ENCODE assay signal across 8 cellular contexts in the genomic region with DNA sequence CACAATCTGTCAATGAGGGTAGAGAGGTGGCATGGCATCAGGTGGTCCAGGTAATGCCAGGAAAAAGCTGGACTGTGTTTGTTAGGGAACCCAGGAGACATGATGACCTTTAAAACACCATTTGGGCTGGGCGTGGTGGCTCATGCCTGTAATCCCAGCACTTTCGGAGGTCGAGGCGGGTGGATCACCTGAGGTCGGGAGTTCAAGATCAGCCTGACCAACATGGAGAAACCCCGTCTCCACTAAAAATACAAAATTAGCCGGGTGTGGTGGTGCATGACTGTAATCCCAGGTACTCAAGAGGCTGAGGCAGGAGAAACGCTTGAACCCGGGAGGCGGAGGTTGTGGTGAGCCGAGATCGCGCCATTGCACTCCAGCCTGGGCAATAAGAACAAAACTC. TPM values are rescaled to one million over a fixed set of nuclear protein-coding genes. Genes with fewer than 3 reads are reported as not detected.
DNase-seq lines count a peak whose midpoint lies in the region; TF ChIP-seq lines count a peak whose summit lies in the region.
"Not testable (repeated sequence)": the region's sequence is repeated elsewhere in the genome, so short reads cannot be mapped to it uniquely, and the experiment has no call there.

No MANE protein-coding gene starts in this region.

- H3K36me3 Mint-ChIP-seq in Caco-2 (ENCODE audit: insufficient read depth, unreplicated experiment) (peaks cover 73% of the 10 kb centered on the region), neural progenitor cell (peaks cover 12% of the 10 kb centered on the region)
- peaks cover 30% of the 10 kb centered on the region for H3K36me3 Mint-ChIP-seq in T-helper 2 cell treated with Interferon-gamma antibody and Interleukin-4, amounts not matched to agents 5 μg/mL and 100 μg/mL, for 36 hours (ENCODE audit: low read depth)
- H3K36me3 Mint-ChIP-seq in activated T-helper 1 cell treated with anti-CD3 and anti-CD28 coated beads, Interleukin-12 subunit alpha, Interleukin-12 subunit beta, Interleukin-2, Interleukin-4 antibody, amounts not matched to agents 30 ng/mL and 10 ng/mL and 1 ng/mL, durations not matched to agents 14 hours and 24 hours and 36 hours (ENCODE audit: low read depth), result peaks cover 17% of the 10 kb centered on the region
- H3K36me3 Mint-ChIP-seq in activated naive CD8-positive, alpha-beta T cell treated with anti-CD3 and anti-CD28 coated beads for 36 hours, result peaks cover 43% of the 10 kb centered on the region
- peaks cover 52% of the 10 kb centered on the region for H3K36me3 Mint-ChIP-seq in dendritic cell treated with granulocyte-macrophage colony-stimulating factor and Interleukin-4, amounts not matched to agents 40 ng/mL and 50 ng/mL, for 4 days (ENCODE audit: low read depth)
- H3K36me3 Mint-ChIP-seq in type B pancreatic cell, result not testable (repeated sequence)

- not testable (repeated sequence) for DNase-seq in Caco-2; T-helper 2 cell treated with Interferon-gamma antibody and Interleukin-4, amounts not matched to agents 5 μg/mL and 100 μg/mL, for 36 hours (ENCODE audit: low spot score); activated T-helper 1 cell treated with anti-CD3 and anti-CD28 coated beads, Interleukin-12 subunit alpha, Interleukin-12 subunit beta, Interleukin-2, Interleukin-4 antibody, amounts not matched to agents 30 ng/mL and 10 ng/mL and 1 ng/mL, durations not matched to agents 14 hours and 24 hours and 36 hours (ENCODE audit: low spot score); activated naive CD8-positive, alpha-beta T cell treated with anti-CD3 and anti-CD28 coated beads for 36 hours; neural progenitor cell (ENCODE audit: low spot score); type B pancreatic cell (ENCODE audit: extremely low spot score, unreplicated experiment)
- peak; percentile 12 for DNase-seq in mesenteric fat pad (ENCODE audit: low spot score)

- H3K27ac ChIP-seq in neural progenitor cell, result not testable (repeated sequence)

- H3K4me1 ChIP-seq in Caco-2, result not testable (repeated sequence)
- peaks cover 16% of the 10 kb centered on the region for H3K4me1 ChIP-seq in neural progenitor cell

- not testable (repeated sequence) for H3K9ac ChIP-seq in neural progenitor cell

- H3K4me1 Mint-ChIP-seq in Caco-2 (ENCODE audit: low read depth, unreplicated experiment) (peaks cover 14% of the 10 kb centered on the region), neural progenitor cell (peaks cover 18% of the 10 kb centered on the region), type B pancreatic cell (ENCODE audit: unreplicated experiment) (peaks cover 16% of the 10 kb centered on the region)
- peaks cover 23% of the 10 kb centered on the region for H3K4me1 Mint-ChIP-seq in T-helper 2 cell treated with Interferon-gamma antibody and Interleukin-4, amounts not matched to agents 5 μg/mL and 100 μg/mL, for 36 hours (ENCODE audit: low read depth)
- peaks cover 26% of the 10 kb centered on the region for H3K4me1 Mint-ChIP-seq in activated T-helper 1 cell treated with anti-CD3 and anti-CD28 coated beads, Interleukin-12 subunit alpha, Interleukin-12 subunit beta, Interleukin-2, Interleukin-4 antibody, amounts not matched to agents 30 ng/mL and 10 ng/mL and 1 ng/mL, durations not matched to agents 14 hours and 24 hours and 36 hours (ENCODE audit: low read depth)
- peaks cover 35% of the 10 kb centered on the region for H3K4me1 Mint-ChIP-seq in activated naive CD8-positive, alpha-beta T cell treated with anti-CD3 and anti-CD28 coated beads for 36 hours
- H3K4me1 Mint-ChIP-seq in dendritic cell treated with granulocyte-macrophage colony-stimulating factor and Interleukin-4, amounts not matched to agents 40 ng/mL and 50 ng/mL, for 4 days (ENCODE audit: low read depth), result peaks cover 37% of the 10 kb centered on the region

- H3K79me2 ChIP-seq in neural progenitor cell (ENCODE audit: low read depth), result peaks cover 43% of the 10 kb centered on the region

- CTCF ChIA-PET in Caco-2 (lab: Charles Lee), result not testable (repeated sequence)

- not testable (repeated sequence) for TF ChIP-seq CTCF in Caco-2 (IDR thresholded peaks at IDR 0.05; ENCODE audit: insufficient read depth in 1 of 2, low read depth in 1 of 2, low read length in 1 of 2, severe bottlenecking in 1 of 2, unreplicated experiment in 1 of 2); neural progenitor cell (IDR thresholded peaks at IDR 0.05); type B pancreatic cell (conservative IDR thresholded peaks at IDR 0.05)

- H2AFZ ChIP-seq in neural progenitor cell (replicated peaks), result not testable (repeated sequence)

- H4K20me1 ChIP-seq in neural progenitor cell (ENCODE audit: low read depth), result peaks cover 13% of the 10 kb centered on the region

- H3K4me3 Mint-ChIP-seq in Caco-2 (ENCODE audit: unreplicated experiment) (peak overlapping the region; percentile 100), neural progenitor cell (peak overlapping the region; percentile 86), type B pancreatic cell (peak overlapping the region; percentile 70)
- H3K4me3 Mint-ChIP-seq in T-helper 2 cell treated with Interferon-gamma antibody and Interleukin-4, amounts not matched to agents 5 μg/mL and 100 μg/mL, for 36 hours, result peak overlapping the region; percentile 43
- peak overlapping the region; percentile 43 for H3K4me3 Mint-ChIP-seq in activated T-helper 1 cell treated with anti-CD3 and anti-CD28 coated beads, Interleukin-12 subunit alpha, Interleukin-12 subunit beta, Interleukin-2, Interleukin-4 antibody, amounts not matched to agents 30 ng/mL and 10 ng/mL and 1 ng/mL, durations not matched to agents 14 hours and 24 hours and 36 hours
- not testable (repeated sequence) for H3K4me3 Mint-ChIP-seq in activated naive CD8-positive, alpha-beta T cell treated with anti-CD3 and anti-CD28 coated beads for 36 hours; dendritic cell treated with granulocyte-macrophage colony-stimulating factor and Interleukin-4, amounts not matched to agents 40 ng/mL and 50 ng/mL, for 4 days

- not testable (repeated sequence) for H3K4me2 ChIP-seq in neural progenitor cell

- peak overlapping the region; percentile 23 for H3K27ac Mint-ChIP-seq in Caco-2 (ENCODE audit: unreplicated experiment)
- peak overlapping the region; percentile 60 for H3K27ac Mint-ChIP-seq in T-helper 2 cell treated with Interferon-gamma antibody and Interleukin-4, amounts not matched to agents 5 μg/mL and 100 μg/mL, for 36 hours
- peak overlapping the region; percentile 57 for H3K27ac Mint-ChIP-seq in activated T-helper 1 cell treated with anti-CD3 and anti-CD28 coated beads, Interleukin-12 subunit alpha, Interleukin-12 subunit beta, Interleukin-2, Interleukin-4 antibody, amounts not matched to agents 30 ng/mL and 10 ng/mL and 1 ng/mL, durations not matched to agents 14 hours and 24 hours and 36 hours
- H3K27ac Mint-ChIP-seq in activated naive CD8-positive, alpha-beta T cell treated with anti-CD3 and anti-CD28 coated beads for 36 hours, result peak overlapping the region; percentile 47
- peak overlapping the region; percentile 94 for H3K27ac Mint-ChIP-seq in dendritic cell treated with granulocyte-macrophage colony-stimulating factor and Interleukin-4, amounts not matched to agents 40 ng/mL and 50 ng/mL, for 4 days
- H3K27ac Mint-ChIP-seq in neural progenitor cell, result not testable (repeated sequence)
- H3K27ac Mint-ChIP-seq in type B pancreatic cell, result peak overlapping the region; percentile 26

- H3K36me3 ChIP-seq in Caco-2 (ENCODE audit: control insufficient read depth, insufficient read depth, low read length); neural progenitor cell: not testable (repeated sequence)

- not testable (repeated sequence) for H3K9me3 ChIP-seq in Caco-2; neural progenitor cell (ENCODE audit: low read depth)

- H3F3A ChIP-seq in neural progenitor cell (ENCODE audit: low read depth), result peaks cover 33% of the 10 kb centered on the region

- H3K27me3 ChIP-seq in Caco-2 (replicated peaks; ENCODE audit: control insufficient read depth, insufficient read depth, low read length); neural progenitor cell: not testable (repeated sequence)

- intact Hi-C loops in Caco-2 (cut with micrococcal nuclease; ENCODE audit: unreplicated experiment); dendritic cell treated with granulocyte-macrophage colony-stimulating factor and Interleukin-4, amounts not matched to agents 40 ng/mL and 50 ng/mL, for 4 days (cut with micrococcal nuclease): not testable (repeated sequence)
- intact Hi-C loops in activated T-helper 1 cell treated with anti-CD3 and anti-CD28 coated beads, Interleukin-12 subunit alpha, Interleukin-12 subunit beta, Interleukin-2, Interleukin-4 antibody, amounts not matched to agents 30 ng/mL and 10 ng/mL and 1 ng/mL, durations not matched to agents 14 hours and 24 hours and 36 hours (cut with micrococcal nuclease), result loop anchor here (5.0 kb wide), 3 partner anchors 207 to 987 kb away; partner anchors contain the start of genes KIF22 and MAZ

- not testable (repeated sequence) for H3K27me3 Mint-ChIP-seq in Caco-2 (ENCODE audit: insufficient read depth, unreplicated experiment); T-helper 2 cell treated with Interferon-gamma antibody and Interleukin-4, amounts not matched to agents 5 μg/mL and 100 μg/mL, for 36 hours (ENCODE audit: low read depth); activated T-helper 1 cell treated with anti-CD3 and anti-CD28 coated beads, Interleukin-12 subunit alpha, Interleukin-12 subunit beta, Interleukin-2, Interleukin-4 antibody, amounts not matched to agents 30 ng/mL and 10 ng/mL and 1 ng/mL, durations not matched to agents 14 hours and 24 hours and 36 hours (ENCODE audit: insufficient read depth); activated naive CD8-positive, alpha-beta T cell treated with anti-CD3 and anti-CD28 coated beads for 36 hours; dendritic cell treated with granulocyte-macrophage colony-stimulating factor and Interleukin-4, amounts not matched to agents 40 ng/mL and 50 ng/mL, for 4 days; neural progenitor cell (ENCODE audit: insufficient read depth, low read depth); type B pancreatic cell

- not testable (repeated sequence) for H3K9me3 Mint-ChIP-seq in Caco-2 (ENCODE audit: unreplicated experiment); T-helper 2 cell treated with Interferon-gamma antibody and Interleukin-4, amounts not matched to agents 5 μg/mL and 100 μg/mL, for 36 hours; activated T-helper 1 cell treated with anti-CD3 and anti-CD28 coated beads, Interleukin-12 subunit alpha, Interleukin-12 subunit beta, Interleukin-2, Interleukin-4 antibody, amounts not matched to agents 30 ng/mL and 10 ng/mL and 1 ng/mL, durations not matched to agents 14 hours and 24 hours and 36 hours; activated naive CD8-positive, alpha-beta T cell treated with anti-CD3 and anti-CD28 coated beads for 36 hours; dendritic cell treated with granulocyte-macrophage colony-stimulating factor and Interleukin-4, amounts not matched to agents 40 ng/mL and 50 ng/mL, for 4 days; neural progenitor cell; type B pancreatic cell

- not testable (repeated sequence) for BruUV-seq in Caco-2 (replicated peaks; lab: Mats Ljungman, UMichigan)

- not testable (repeated sequence) for H3K4me3 ChIP-seq in Caco-2 (ENCODE audit: low read depth, low read length); neural progenitor cell

- POLR2A ChIA-PET in Caco-2 (lab: Charles Lee), result not testable (repeated sequence)

RNA-seq across cellular contexts. Expression of gene ATXN2L, which starts 2.3 kb away (rescaled TPM):
- total RNA-seq in Caco-2 (2022) (329 and 352 TPM in 2 replicates), mesenteric fat pad (106 TPM), neural progenitor cell (ENCODE audit: low replicate concordance) (21.4 and 61.0 TPM in 2 replicates), type B pancreatic cell (ENCODE audit: low replicate concordance) (166 and 208 TPM in 2 replicates)
- 319 and 337 TPM in 2 replicates for total RNA-seq in activated T-helper 1 cell treated with anti-CD3 and anti-CD28 coated beads, Interleukin-12 subunit alpha, Interleukin-12 subunit beta, Interleukin-2, Interleukin-4 antibody, amounts not matched to agents 30 ng/mL and 10 ng/mL and 1 ng/mL, durations not matched to agents 14 hours and 24 hours and 36 hours
- total RNA-seq in activated naive CD8-positive, alpha-beta T cell treated with anti-CD3 and anti-CD28 coated beads for 36 hours, result 100 to 1,000 TPM; 296 to 308 TPM

RNA-seq across cellular contexts. Expression of gene TUFM, which starts 25.6 kb away (rescaled TPM):
- total RNA-seq in Caco-2 (2022) (207 and 234 TPM in 2 replicates), mesenteric fat pad (113 TPM), neural progenitor cell (ENCODE audit: low replicate concordance) (74.0 and 131 TPM in 2 replicates), type B pancreatic cell (ENCODE audit: low replicate concordance) (177 and 182 TPM in 2 replicates)
- total RNA-seq in activated T-helper 1 cell treated with anti-CD3 and anti-CD28 coated beads, Interleukin-12 subunit alpha, Interleukin-12 subunit beta, Interleukin-2, Interleukin-4 antibody, amounts not matched to agents 30 ng/mL and 10 ng/mL and 1 ng/mL, durations not matched to agents 14 hours and 24 hours and 36 hours, result 261 and 264 TPM in 2 replicates
- 100 to 1,000 TPM; 360 to 382 TPM for total RNA-seq in activated naive CD8-positive, alpha-beta T cell treated with anti-CD3 and anti-CD28 coated beads for 36 hours

RNA-seq across cellular contexts. Expression of gene SH2B1, which starts 43.1 kb away (rescaled TPM):
- total RNA-seq in Caco-2 (2022), result 37.0 and 46.4 TPM in 2 replicates
- 54.2 and 56.2 TPM in 2 replicates for total RNA-seq in activated T-helper 1 cell treated with anti-CD3 and anti-CD28 coated beads, Interleukin-12 subunit alpha, Interleukin-12 subunit beta, Interleukin-2, Interleukin-4 antibody, amounts not matched to agents 30 ng/mL and 10 ng/mL and 1 ng/mL, durations not matched to agents 14 hours and 24 hours and 36 hours
- 10 to 100 TPM; 33.8 to 34.7 TPM for total RNA-seq in activated naive CD8-positive, alpha-beta T cell treated with anti-CD3 and anti-CD28 coated beads for 36 hours
- total RNA-seq in mesenteric fat pad, result 32.5 TPM
- 12.4 and 30.6 TPM in 2 replicates for total RNA-seq in neural progenitor cell (ENCODE audit: low replicate concordance)
- 62.3 and 75.1 TPM in 2 replicates for total RNA-seq in type B pancreatic cell (ENCODE audit: low replicate concordance)

RNA-seq across cellular contexts. Expression of gene ATP2A1, which starts 57.7 kb away (rescaled TPM):
- total RNA-seq in Caco-2 (2022) (2.3 and 2.6 TPM in 2 replicates), mesenteric fat pad (0.48 TPM), neural progenitor cell (ENCODE audit: low replicate concordance) (1.6 and 8.2 TPM in 2 replicates), type B pancreatic cell (ENCODE audit: low replicate concordance) (1.5 and 4.4 TPM in 2 replicates)
- 2.6 and 3.3 TPM in 2 replicates for total RNA-seq in activated T-helper 1 cell treated with anti-CD3 and anti-CD28 coated beads, Interleukin-12 subunit alpha, Interleukin-12 subunit beta, Interleukin-2, Interleukin-4 antibody, amounts not matched to agents 30 ng/mL and 10 ng/mL and 1 ng/mL, durations not matched to agents 14 hours and 24 hours and 36 hours
- 1 to 10 TPM; 2.0 to 2.8 TPM for total RNA-seq in activated naive CD8-positive, alpha-beta T cell treated with anti-CD3 and anti-CD28 coated beads for 36 hours
